Comparison of ENCODE assay signal across 25 cellular contexts in the genomic region with DNA sequence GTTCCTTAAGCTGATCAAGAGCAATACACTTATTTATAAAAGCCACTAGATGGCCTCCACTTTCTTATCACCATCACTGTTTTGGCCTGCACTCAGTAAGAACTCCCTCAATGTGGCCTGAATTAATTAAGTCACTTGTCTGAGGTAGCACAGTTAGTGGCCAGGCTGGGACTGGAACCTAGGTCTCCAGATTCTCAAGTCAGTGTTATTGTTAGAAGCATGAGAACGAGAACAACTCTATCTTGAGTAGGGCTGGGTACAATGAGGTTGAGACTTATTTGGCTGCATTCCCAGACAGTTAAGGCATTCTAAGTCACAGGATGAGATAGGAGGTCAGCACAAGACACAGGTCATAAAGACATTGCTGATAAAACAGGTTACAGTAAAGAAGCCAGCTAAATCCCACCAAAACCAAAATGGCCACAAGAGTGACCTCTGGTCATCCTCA.
DNase-seq lines count a peak whose midpoint lies in the region; ATAC-seq, FAIRE-seq and TF ChIP-seq lines count a peak whose summit lies in the region.
"Had no signal": no experiment of that assay in that cellular context is flagged by ENCODE, and none has a peak within 500 bp of the region (broad histone marks: within the 10 kb centered on the region; RNA-seq: fewer than 3 reads in every experiment).

No MANE protein-coding gene starts in this region.

- H3K4me3 ChIP-seq in OCI-LY7 (ENCODE audit: low read depth, low read length, poor library complexity, severe bottlenecking) (no peak overlapping the region), GM12878 (no peak overlapping the region)
- H3K4me3 ChIP-seq: psoas muscle had no signal

- POLR2A ChIA-PET in OCI-LY7 (lab: Charles Lee): interaction anchor here (0.5 kb wide), 1 partner anchor 22 kb away, joined by 4 read pairs; no protein-coding TSS in a partner anchor
- POLR2A ChIA-PET in GM12878 (lab: Charles Lee): no interaction called here

- no peak overlapping the region for H3K27ac Mint-ChIP-seq in HFFc6
- no peak overlapping the region for H3K27ac Mint-ChIP-seq in effector memory CD8-positive, alpha-beta T cell
- H3K27ac Mint-ChIP-seq: activated naive CD8-positive, alpha-beta T cell treated with anti-CD3 and anti-CD28 coated beads, Interleukin-2, amount 50 U/mL, for 24 hours; brain; CD8-positive, alpha-beta memory T cell had no signal

- H3K79me2 ChIP-seq in OCI-LY7 (ENCODE audit: insufficient read depth, low read depth, low read length) (no peaks in the 10 kb centered on the region), GM12878 (ENCODE audit: control insufficient read depth, insufficient read depth, low read length) (no peaks in the 10 kb centered on the region)

- H2AFZ ChIP-seq in OCI-LY7 (ENCODE audit: low read length): no peak overlapping the region
- H2AFZ ChIP-seq in GM12878 (ENCODE audit: control insufficient read depth, low read depth, low read length): no peak overlapping the region

- peak; percentile 57 for ATAC-seq in GM12878
- ATAC-seq in effector memory CD8-positive, alpha-beta T cell (replicated peaks): no peak
- ATAC-seq: activated naive CD8-positive, alpha-beta T cell treated with anti-CD3 and anti-CD28 coated beads, Interleukin-2, amount 50 U/mL, for 24 hours; left lobe of liver; psoas muscle; stimulated activated naive CD8-positive, alpha-beta T cell treated with anti-CD3 and anti-CD28 coated beads, Interleukin-15, amount 100 ng/mL, for 72 hours had no signal

- in situ Hi-C loops in GM12878 (cut with MboI): no loop called here

- H3K27me3 Mint-ChIP-seq in HFFc6 (ENCODE audit: insufficient read depth): no peaks in the 10 kb centered on the region
- peaks cover 0 to 4% of the 10 kb centered on the region in 2 donors for H3K27me3 Mint-ChIP-seq in effector memory CD8-positive, alpha-beta T cell
- H3K27me3 Mint-ChIP-seq: stimulated activated naive CD8-positive, alpha-beta T cell treated with anti-CD3 and anti-CD28 coated beads, Interleukin-15, amount 100 ng/mL, for 72 hours had no signal

- no peaks in the 10 kb centered on the region for H3K27me3 ChIP-seq in GM12878 (replicated peaks in 1 of 2; ENCODE audit: control insufficient read depth in 2 of 2, insufficient read depth in 2 of 2, low read length in 1 of 2)

- 88% methylated on average over 1 of the region's 1 CpG for WGBS in GM12878 (ENCODE audit: insufficient coverage, insufficient replicate concordance, low lambda C conversion rate, missing lambda C conversion rate)

- DNase-seq in HUDEP-2 (lab: John Stamatoyannopoulos, UW; ENCODE audit: unreplicated experiment in 76 of 76) (peak in 68 of 76 experiments; percentile 13 to 95 (median 65)), OCI-LY7 (ENCODE audit: low spot score) (peak; percentile 46), GM12878 (ENCODE audit: low read depth, low spot score) (no peak), renal cortical epithelial cell (ENCODE audit: low read depth) (peak; percentile 4), HFFc6 (no peak), retina (no peak)
- DNase-seq in effector memory CD8-positive, alpha-beta T cell: no peak
- DNase-seq: activated CD4-positive, alpha-beta T cell treated with anti-CD3 and anti-CD28 coated beads, Interleukin-2, amount 50 U/mL, for 1 hour; activated CD8-positive, alpha-beta memory T cell treated with anti-CD3 and anti-CD28 coated beads, Interleukin-2, amount 50 U/mL, for 48 hours; activated effector memory CD4-positive, alpha-beta T cell treated with anti-CD3 and anti-CD28 coated beads, Interleukin-2, amount 50 U/mL, for 16 hours; activated naive CD8-positive, alpha-beta T cell treated with anti-CD3 and anti-CD28 coated beads, Interleukin-2, amount 50 U/mL, for 24 hours; CD8-positive, alpha-beta memory T cell; DMS79; head of caudate nucleus; NCI-H1930; NCI-H345; psoas muscle; small intestine; stimulated activated CD4-positive, alpha-beta T cell treated with anti-CD3 and anti-CD28 coated beads, Interleukin-4, amount 100 ng/mL, for 1 hour; stimulated activated naive CD8-positive, alpha-beta T cell treated with anti-CD3 and anti-CD28 coated beads, Interleukin-15, amount 100 ng/mL, for 72 hours; trophoblast cell had no signal

- H3K4me2 ChIP-seq in OCI-LY7 (ENCODE audit: low read length): no peak overlapping the region
- no peak overlapping the region for H3K4me2 ChIP-seq in GM12878 (ENCODE audit: control insufficient read depth, insufficient read depth)

- H3K27ac ChIP-seq in OCI-LY7 (ENCODE audit: low read depth, low read length, poor library complexity, severe bottlenecking): no peak overlapping the region
- H3K27ac ChIP-seq in GM12878 (ENCODE audit: control insufficient read depth, insufficient read depth): no peak overlapping the region
- H3K27ac ChIP-seq: psoas muscle, RWPE1 had no signal

- SMC1A ChIA-PET in GM12878 (lab: Charles Lee; ENCODE audit: uncharacterized antibody, unreplicated experiment): no interaction called here

- H4K20me1 ChIP-seq in OCI-LY7 (ENCODE audit: insufficient read depth, low read length) (no peaks in the 10 kb centered on the region), GM12878 (ENCODE audit: control insufficient read depth, insufficient read depth) (no peaks in the 10 kb centered on the region)

- TF ChIP-seq POLR2A in GM12878 (IDR thresholded peaks at IDR 0.05; ENCODE audit: low read depth, low read length): no peak

- no peak overlapping the region for H3K4me3 Mint-ChIP-seq in HFFc6
- no peak overlapping the region for H3K4me3 Mint-ChIP-seq in effector memory CD8-positive, alpha-beta T cell
- H3K4me3 Mint-ChIP-seq: activated naive CD8-positive, alpha-beta T cell treated with anti-CD3 and anti-CD28 coated beads, Interleukin-2, amount 50 U/mL, for 24 hours; brain; CD8-positive, alpha-beta memory T cell; stimulated activated naive CD8-positive, alpha-beta T cell treated with anti-CD3 and anti-CD28 coated beads, Interleukin-15, amount 100 ng/mL, for 72 hours had no signal

- H3K9ac ChIP-seq in GM12878 (ENCODE audit: control insufficient read depth, insufficient read depth, low read length): no peak overlapping the region

- no peaks in the 10 kb centered on the region for H3K4me1 Mint-ChIP-seq in HFFc6 (ENCODE audit: low read depth)
- no peaks in the 10 kb centered on the region for H3K4me1 Mint-ChIP-seq in effector memory CD8-positive, alpha-beta T cell (ENCODE audit: low read depth in 2 of 2)
- H3K4me1 Mint-ChIP-seq: activated naive CD8-positive, alpha-beta T cell treated with anti-CD3 and anti-CD28 coated beads, Interleukin-2, amount 50 U/mL, for 24 hours; stimulated activated naive CD8-positive, alpha-beta T cell treated with anti-CD3 and anti-CD28 coated beads, Interleukin-15, amount 100 ng/mL, for 72 hours had no signal

- CTCF ChIA-PET in OCI-LY7 (lab: Charles Lee; ENCODE audit: unreplicated experiment) (no interaction called here), GM12878 (lab: Yijun Ruan, JAX) (interaction anchor here (1.0 kb wide), 1 partner anchor 18 kb away, joined by 3 read pairs; no protein-coding TSS in a partner anchor)

- 0 out of 2 replicates have a peak, but pooled peaks cover 3% of the 10 kb centered on the region for H3K9me3 Mint-ChIP-seq in HFFc6
- peaks cover 0 to 1% of the 10 kb centered on the region in 2 donors for H3K9me3 Mint-ChIP-seq in effector memory CD8-positive, alpha-beta T cell
- H3K9me3 Mint-ChIP-seq: stimulated activated naive CD8-positive, alpha-beta T cell treated with anti-CD3 and anti-CD28 coated beads, Interleukin-15, amount 100 ng/mL, for 72 hours had no signal

- BruUV-seq in OCI-LY7 (replicated peaks; lab: Mats Ljungman, UMichigan): no TSS peak
- BruUV-seq in GM12878 (replicated peaks; lab: Mats Ljungman, UMichigan): no TSS peak

- TF ChIP-seq RAD21 in GM12878 (IDR thresholded peaks at IDR 0.05; ENCODE audit: insufficient read depth, low read depth, low read length): peak; percentile 44

- TF ChIP-seq CTCF in OCI-LY7 (conservative IDR thresholded peaks at IDR 0.05; ENCODE audit: low read length) (peak; percentile 70), GM12878 (IDR thresholded peaks at IDR 0.05 in 2 of 3, conservative IDR thresholded peaks at IDR 0.05 in 1 of 3; ENCODE audit: control insufficient read depth in 2 of 3, extremely low read depth in 1 of 3, insufficient read depth in 1 of 3, low read depth in 3 of 3, low read length in 3 of 3) (peak in 2 of 3 experiments; percentile 6 to 22; a peak in 1 of 6 replicates), HFFc6 (IDR thresholded peaks at IDR 0.05) (no peak)

- no peaks in the 10 kb centered on the region for H3K9me2 ChIP-seq in OCI-LY7 (ENCODE audit: insufficient read depth, low read length)

- H3K4me1 ChIP-seq in OCI-LY7 (ENCODE audit: insufficient read depth, low read length, poor library complexity, severe bottlenecking) (no peaks in the 10 kb centered on the region), GM12878 (ENCODE audit: control insufficient read depth, insufficient read depth, low read length) (peaks cover 23% of the 10 kb centered on the region)
- H3K4me1 ChIP-seq: psoas muscle had no signal

- RAD21 ChIA-PET in GM12878 (lab: Charles Lee; ENCODE audit: unreplicated experiment): no interaction called here

- FAIRE-seq in GM12878 (lab: Jason Lieb, UNC): no peak
- FAIRE-seq: small intestine, TTC549 had no signal

- intact Hi-C loops in OCI-LY7 (cut with micrococcal nuclease; ENCODE audit: unreplicated experiment): no loop called here
- intact Hi-C loops in GM12878 (cut with micrococcal nuclease; ENCODE audit: unreplicated experiment): no loop called here

- H3K9me3 ChIP-seq in OCI-LY7 (ENCODE audit: low read length) (no peaks in the 10 kb centered on the region), GM12878 (replicated peaks; ENCODE audit: control insufficient read depth, insufficient read depth, low read length) (no peaks in the 10 kb centered on the region; the same call in 2 of the 3 replicates)
- H3K9me3 ChIP-seq: psoas muscle had no signal

- no peaks in the 10 kb centered on the region for H3K36me3 Mint-ChIP-seq in HFFc6 (ENCODE audit: low read depth)
- no peaks in the 10 kb centered on the region for H3K36me3 Mint-ChIP-seq in effector memory CD8-positive, alpha-beta T cell (ENCODE audit: insufficient read depth)
- H3K36me3 Mint-ChIP-seq: brain; CD8-positive, alpha-beta memory T cell had no signal

- H3K36me3 ChIP-seq in OCI-LY7 (ENCODE audit: insufficient read depth, low read length) (no peaks in the 10 kb centered on the region), GM12878 (ENCODE audit: control insufficient read depth in 2 of 2, insufficient read depth in 2 of 2, low read length in 1 of 2) (no peaks in the 10 kb centered on the region)

- no peak for TF ChIP-seq EP300 in GM12878 (IDR thresholded peaks at IDR 0.05; ENCODE audit: borderline replicate concordance in 1 of 2, control insufficient read depth in 1 of 2, low read depth in 2 of 2, low read length in 2 of 2)

TF ChIP-seq in GM12878, 131 proteins besides CTCF, POLR2A, EP300 and RAD21:
- TF ChIP-seq PAX8 (IDR thresholded peaks at IDR 0.05): no peak
- 0 out of 2 replicates have a peak, but pooled peaks have one; percentile 5 for TF ChIP-seq SMC3 (IDR thresholded peaks at IDR 0.05; ENCODE audit: borderline replicate concordance, low read length)
TF ChIP-seq in GM12878: peak in this region for 1.

Comparison
In these comparisons a context has a peak if more than half of its experiments do, and no peak if none do; other contexts are left out.
1. DNase-seq: peak in HUDEP-2 (68 of 76), OCI-LY7 (single experiment) and renal cortical epithelial cell (single experiment); none in GM12878 (single experiment), HFFc6 (single experiment), effector memory CD8-positive, alpha-beta T cell (0 of 3) and retina (single experiment).